Comparison of ENCODE assay signal across 15 cellular contexts in genomic region chr2:151670346-151670745, GRCh38.
DNase-seq lines count a peak whose midpoint lies in the region; ATAC-seq and TF ChIP-seq lines count a peak whose summit lies in the region.
"Had no signal": no experiment of that assay in that cellular context is flagged by ENCODE, and none has a peak within 500 bp of the region (broad histone marks: within the 10 kb centered on the region; RNA-seq: fewer than 3 reads in every experiment).

No MANE protein-coding gene starts in this region.

- no peak for TF ChIP-seq CTCF in activated CD8-positive, alpha-beta T cell treated with anti-CD3 and anti-CD28 coated beads for 36 hours (IDR thresholded peaks at IDR 0.05)
- TF ChIP-seq CTCF in natural killer cell (IDR thresholded peaks at IDR 0.05), result no peak

- peaks cover 10% of the 10 kb centered on the region for H3K4me1 Mint-ChIP-seq in activated CD8-positive, alpha-beta T cell treated with anti-CD3 and anti-CD28 coated beads for 36 hours (ENCODE audit: low read depth)
- H3K4me1 Mint-ChIP-seq in activated CD8-positive, alpha-beta T cell treated with anti-CD3 and anti-CD28 coated beads, Interleukin-2, amount 10 ng/mL, durations not matched to agents 7 days and 5 days (ENCODE audit: low read depth), result peaks cover 3% of the 10 kb centered on the region
- H3K4me1 Mint-ChIP-seq in natural killer cell, result peaks cover 38 to 41% of the 10 kb centered on the region in 2 donors

- POLR2A ChIA-PET in activated CD8-positive, alpha-beta T cell treated with anti-CD3 and anti-CD28 coated beads for 36 hours (lab: Charles Lee), result interaction anchor here (1.4 to 1.5 kb wide), 2 partner anchors 11 to 12 kb away, joined by 3 to 4 read pairs; no protein-coding TSS in a partner anchor
- POLR2A ChIA-PET in activated CD8-positive, alpha-beta T cell treated with anti-CD3 and anti-CD28 coated beads, Interleukin-2, amount 10 ng/mL, durations not matched to agents 7 days and 5 days (lab: Charles Lee), result no interaction called here

- no peaks in the 10 kb centered on the region for H3K9me3 Mint-ChIP-seq in activated CD8-positive, alpha-beta T cell treated with anti-CD3 and anti-CD28 coated beads for 36 hours
- no peaks in the 10 kb centered on the region for H3K9me3 Mint-ChIP-seq in activated CD8-positive, alpha-beta T cell treated with anti-CD3 and anti-CD28 coated beads, Interleukin-2, amount 10 ng/mL, durations not matched to agents 7 days and 5 days (ENCODE audit: insufficient read depth)
- no peaks in the 10 kb centered on the region for H3K9me3 Mint-ChIP-seq in natural killer cell
- H3K9me3 Mint-ChIP-seq: naive thymus-derived CD4-positive, alpha-beta T cell had no signal

- H3K27me3 Mint-ChIP-seq in activated CD8-positive, alpha-beta T cell treated with anti-CD3 and anti-CD28 coated beads for 36 hours, result no peaks in the 10 kb centered on the region
- peaks cover 4% of the 10 kb centered on the region for H3K27me3 Mint-ChIP-seq in activated CD8-positive, alpha-beta T cell treated with anti-CD3 and anti-CD28 coated beads, Interleukin-2, amount 10 ng/mL, durations not matched to agents 7 days and 5 days (ENCODE audit: low read depth)
- H3K27me3 Mint-ChIP-seq in natural killer cell (ENCODE audit: low read depth in 2 of 2), result no peaks in the 10 kb centered on the region

- intact Hi-C loops in activated CD8-positive, alpha-beta T cell treated with anti-CD3 and anti-CD28 coated beads for 36 hours (cut with micrococcal nuclease), result no loop called here
- intact Hi-C loops in natural killer cell (cut with micrococcal nuclease), result no loop called here

- ATAC-seq in activated CD8-positive, alpha-beta T cell treated with anti-CD3 and anti-CD28 coated beads for 36 hours, result peak; percentile 62
- ATAC-seq in activated CD8-positive, alpha-beta T cell treated with anti-CD3 and anti-CD28 coated beads, Interleukin-2, amount 10 ng/mL, durations not matched to agents 7 days and 5 days, result no peak
- ATAC-seq in GM19035 (IDR thresholded peaks at IDR 0.05; ENCODE audit: unreplicated experiment), result peak; percentile 73
- ATAC-seq in HG03442 (IDR thresholded peaks at IDR 0.05; ENCODE audit: unreplicated experiment), result peak; percentile 63
- no peak for ATAC-seq in natural killer cell
- ATAC-seq in GM21515 (IDR thresholded peaks at IDR 0.05; ENCODE audit: unreplicated experiment), result no peak
- no peak for ATAC-seq in HG02938 (IDR thresholded peaks at IDR 0.05; ENCODE audit: unreplicated experiment)

- H3K4me3 Mint-ChIP-seq in activated CD8-positive, alpha-beta T cell treated with anti-CD3 and anti-CD28 coated beads for 36 hours, result no peak overlapping the region
- no peak overlapping the region for H3K4me3 Mint-ChIP-seq in activated CD8-positive, alpha-beta T cell treated with anti-CD3 and anti-CD28 coated beads, Interleukin-2, amount 10 ng/mL, durations not matched to agents 7 days and 5 days
- H3K4me3 Mint-ChIP-seq in natural killer cell, result peak overlapping the region; percentile 58
- H3K4me3 Mint-ChIP-seq: naive thymus-derived CD4-positive, alpha-beta T cell had no signal

- CTCF ChIA-PET in activated CD8-positive, alpha-beta T cell treated with anti-CD3 and anti-CD28 coated beads for 36 hours (lab: Charles Lee), result interaction anchor here (1.1 kb wide), 1 partner anchor 228 kb away, joined by 3 read pairs; no protein-coding TSS in a partner anchor
- CTCF ChIA-PET in activated CD8-positive, alpha-beta T cell treated with anti-CD3 and anti-CD28 coated beads, Interleukin-2, amount 10 ng/mL, durations not matched to agents 7 days and 5 days (lab: Charles Lee), result interaction anchor here (1.3 kb wide), 1 partner anchor 328 kb away, joined by 3 read pairs; no protein-coding TSS in a partner anchor

- no peak overlapping the region for H3K27ac Mint-ChIP-seq in activated CD8-positive, alpha-beta T cell treated with anti-CD3 and anti-CD28 coated beads for 36 hours
- H3K27ac Mint-ChIP-seq in activated CD8-positive, alpha-beta T cell treated with anti-CD3 and anti-CD28 coated beads, Interleukin-2, amount 10 ng/mL, durations not matched to agents 7 days and 5 days, result no peak overlapping the region
- H3K27ac Mint-ChIP-seq in natural killer cell, result peak overlapping the region; percentile 24 to 78

- DNase-seq in activated CD8-positive, alpha-beta T cell treated with anti-CD3 and anti-CD28 coated beads for 36 hours, result no peak
- no peak for DNase-seq in activated CD8-positive, alpha-beta T cell treated with anti-CD3 and anti-CD28 coated beads, Interleukin-2, amount 10 ng/mL, durations not matched to agents 7 days and 5 days
- DNase-seq in natural killer cell, result no peak
- DNase-seq in NCI-H1436 treated with DMSO at 0.1 percent for 48 hours (lab: John Stamatoyannopoulos, UW), result no peak
- DNase-seq: cortex of kidney; DMS79 treated with DMSO at 0.1 percent for 48 hours; H7; KG1; naive thymus-derived CD4-positive, alpha-beta T cell; NCI-H1092 treated with DMSO at 0.1 percent for 48 hours; NCI-H774 had no signal

- H3K36me3 Mint-ChIP-seq in activated CD8-positive, alpha-beta T cell treated with anti-CD3 and anti-CD28 coated beads for 36 hours (ENCODE audit: low read depth), result no peaks in the 10 kb centered on the region
- no peaks in the 10 kb centered on the region for H3K36me3 Mint-ChIP-seq in activated CD8-positive, alpha-beta T cell treated with anti-CD3 and anti-CD28 coated beads, Interleukin-2, amount 10 ng/mL, durations not matched to agents 7 days and 5 days (ENCODE audit: low read depth)
- no peaks in the 10 kb centered on the region for H3K36me3 Mint-ChIP-seq in natural killer cell
- H3K36me3 Mint-ChIP-seq: naive thymus-derived CD4-positive, alpha-beta T cell had no signal

Comparison
In these comparisons a context has a peak if more than half of its experiments do, and no peak if none do; other contexts are left out.
1. ATAC-seq: peak in activated CD8-positive, alpha-beta T cell treated with anti-CD3 and anti-CD28 coated beads for 36 hours (single experiment), GM19035 (single experiment) and HG03442 (single experiment); none in activated CD8-positive, alpha-beta T cell treated with anti-CD3 and anti-CD28 coated beads, Interleukin-2, amount 10 ng/mL, durations not matched to agents 7 days and 5 days (single experiment), natural killer cell (0 of 3), GM21515 (single experiment) and HG02938 (single experiment).
2. H3K27ac Mint-ChIP-seq: peak in natural killer cell (2 of 2); none in activated CD8-positive, alpha-beta T cell treated with anti-CD3 and anti-CD28 coated beads for 36 hours (single experiment) and activated CD8-positive, alpha-beta T cell treated with anti-CD3 and anti-CD28 coated beads, Interleukin-2, amount 10 ng/mL, durations not matched to agents 7 days and 5 days (single experiment).